8 cellular contexts compared by ENCODE assay signal in genomic region chr17:82985973-82986372, GRCh38.
DNase-seq lines count a peak whose midpoint lies in the region; ATAC-seq and TF ChIP-seq lines count a peak whose summit lies in the region.

No MANE protein-coding gene starts in this region.

- no peak overlapping the region; the same call in 1 of the 2 replicates for H3K14ac ChIP-seq in IMR-90 (replicated peaks; ENCODE audit: low read depth, low read length)

- no peak overlapping the region for H3K56ac ChIP-seq in IMR-90 (ENCODE audit: extremely low read depth, insufficient read depth, low read length)

- H3K9me3 ChIP-seq in IMR-90 (ENCODE audit: control insufficient read depth, insufficient read depth, low read length), result no peaks in the 10 kb centered on the region
- no peaks in the 10 kb centered on the region for H3K9me3 ChIP-seq in left ventricle myocardium inferior (replicated peaks)

- peak overlapping the region; percentile 48 for H2AK9ac ChIP-seq in IMR-90 (replicated peaks; ENCODE audit: low read depth, low read length, poor library complexity)

- peaks cover 5% of the 10 kb centered on the region; the same call in 1 of the 2 replicates for H3K4me1 ChIP-seq in IMR-90 (ENCODE audit: control insufficient read depth, insufficient read depth, low read length)
- no peaks in the 10 kb centered on the region for H3K4me1 ChIP-seq in left ventricle myocardium inferior

- DNase-seq in IMR-90, result peak; percentile 46
- peak; percentile 47 for DNase-seq in activated CD8-positive, alpha-beta memory T cell treated with anti-CD3 and anti-CD28 coated beads, Interleukin-2, amount 50 U/mL, for 1 hour (ENCODE audit: extremely low read depth)
- no peak for DNase-seq in left ventricle myocardium inferior
- DNase-seq in stimulated activated CD4-positive, alpha-beta T cell treated with anti-CD3 and anti-CD28 coated beads, Interleukin-2, amount 100 ng/mL, for 48 hours, result peak; percentile 22 to 32
- no peak for DNase-seq in NCI-H187 (lab: John Stamatoyannopoulos, UW)

- peaks cover 0 to 3% of the 10 kb centered on the region in 2 experiments; a peak in 1 of 4 replicates for H3K79me1 ChIP-seq in IMR-90 (ENCODE audit: low read depth in 1 of 2, low read length in 2 of 2)

- no peak overlapping the region for H4K5ac ChIP-seq in IMR-90 (ENCODE audit: low read depth, low read length)

- TF ChIP-seq POLR2A in IMR-90 (IDR thresholded peaks at IDR 0.05; ENCODE audit: low read depth, low read length), result no peak

- H2BK120ac ChIP-seq in IMR-90 (ENCODE audit: low read depth, low read length), result no peak overlapping the region

- in situ Hi-C loops in IMR-90 (cut with MboI; ENCODE audit: low sequenced_read_pairs), result no loop called here

- H2AK5ac ChIP-seq in IMR-90 (ENCODE audit: low read depth, low read length), result no peak overlapping the region

- 7% methylated on average over 3 of the region's 17 CpGs; no CpG with 5 or more reads in 1 of the 2 experiments for WGBS in IMR-90 (ENCODE audit: extremely low coverage in 2 of 2, insufficient read length in 1 of 2), 2 experiments

- ATAC-seq in IMR-90 (ENCODE audit: low read depth) (peak; percentile 75), GM21515 (IDR thresholded peaks at IDR 0.05; ENCODE audit: unreplicated experiment) (no peak), HG03565 (IDR thresholded peaks at IDR 0.05; ENCODE audit: unreplicated experiment) (no peak), HG02623 (IDR thresholded peaks at IDR 0.05; ENCODE audit: unreplicated experiment) (no peak)

- no peaks in the 10 kb centered on the region for H4K20me1 ChIP-seq in IMR-90 (ENCODE audit: insufficient read depth, low read length)

- H3K27ac ChIP-seq in IMR-90 (ENCODE audit: insufficient read depth, low read length) (no peak overlapping the region), left ventricle myocardium inferior (replicated peaks) (no peak overlapping the region)

- H3K9me1 ChIP-seq in IMR-90 (ENCODE audit: insufficient read depth, low read length), result no peaks in the 10 kb centered on the region

- BruUV-seq in IMR-90 (replicated peaks; lab: Mats Ljungman, UMichigan), result no TSS peak

- POLR2A ChIA-PET in IMR-90 (lab: Charles Lee; ENCODE audit: unreplicated experiment), result no interaction called here

- no peak overlapping the region for H2BK15ac ChIP-seq in IMR-90 (ENCODE audit: low read depth, low read length)

- H3K27me3 ChIP-seq in IMR-90 (ENCODE audit: control insufficient read depth, insufficient read depth, low read length) (no peaks in the 10 kb centered on the region), left ventricle myocardium inferior (ENCODE audit: low read depth) (no peaks in the 10 kb centered on the region)

- dilution Hi-C loops in IMR-90 (cut with HindIII; ENCODE audit: low sequenced_read_pairs, unreplicated experiment), result no loop called here

- H4K91ac ChIP-seq in IMR-90 (ENCODE audit: insufficient read depth, low read depth, low read length), result no peak overlapping the region

- no peak overlapping the region for H2BK20ac ChIP-seq in IMR-90 (ENCODE audit: low read depth, low read length)

- intact Hi-C loops in IMR-90 (cut with micrococcal nuclease) (no loop called here), left ventricle myocardium inferior (cut with micrococcal nuclease) (no loop called here)

- H3K9ac ChIP-seq in IMR-90 (ENCODE audit: low read depth, low read length), result no peak overlapping the region

- H3K36me3 ChIP-seq in IMR-90 (ENCODE audit: control insufficient read depth, insufficient read depth, low read length) (no peaks in the 10 kb centered on the region), left ventricle myocardium inferior (no peaks in the 10 kb centered on the region)

- no peak overlapping the region for H2BK5ac ChIP-seq in IMR-90 (ENCODE audit: low read depth, low read length, poor library complexity, severe bottlenecking)

- no peak overlapping the region for H3K4me2 ChIP-seq in IMR-90 (ENCODE audit: low read depth, low read length)

- no peak overlapping the region; the same call in 1 of the 2 replicates for H3K23ac ChIP-seq in IMR-90 (ENCODE audit: low read depth, low read length)

- no peak overlapping the region for H3K18ac ChIP-seq in IMR-90 (ENCODE audit: low read depth, low read length)

- no peak for TF ChIP-seq CTCF in IMR-90 (conservative IDR thresholded peaks at IDR 0.05; ENCODE audit: low read depth, low read length)
- no peak for TF ChIP-seq CTCF in left ventricle myocardium inferior (IDR thresholded peaks at IDR 0.05; ENCODE audit: borderline replicate concordance)

- H3K4me3 ChIP-seq in IMR-90 (ENCODE audit: insufficient read depth, low read depth, low read length), result no peak overlapping the region
- peak overlapping the region; percentile 11 for H3K4me3 ChIP-seq in left ventricle myocardium inferior

- peak overlapping the region; percentile 76 for H2AFZ ChIP-seq in IMR-90 (replicated peaks; ENCODE audit: low read length, poor library complexity)

- no peak overlapping the region for H3K4ac ChIP-seq in IMR-90 (ENCODE audit: low read depth, low read length)

- CTCF ChIA-PET in IMR-90 (lab: Yijun Ruan, JAX), result no interaction called here

- TF ChIP-seq RAD21 in IMR-90 (IDR thresholded peaks at IDR 0.05; ENCODE audit: low read length), result no peak

- H4K8ac ChIP-seq in IMR-90 (ENCODE audit: low read depth in 2 of 2, low read length in 2 of 2), result peak overlapping the region in 1 of 2 experiments; percentile 34; a peak in 1 of 4 replicates

TF ChIP-seq in IMR-90, 13 proteins besides CTCF, POLR2A, EP300 and RAD21:
- no peak for TF ChIP-seq SMC3 (IDR thresholded peaks at IDR 0.05; ENCODE audit: low read depth, low read length)

Comparison
In these comparisons a context has a peak if more than half of its experiments do, and no peak if none do; other contexts are left out.
1. DNase-seq: peak in IMR-90 (single experiment), activated CD8-positive, alpha-beta memory T cell treated with anti-CD3 and anti-CD28 coated beads, Interleukin-2, amount 50 U/mL, for 1 hour (single experiment) and stimulated activated CD4-positive, alpha-beta T cell treated with anti-CD3 and anti-CD28 coated beads, Interleukin-2, amount 100 ng/mL, for 48 hours (2 of 2); none in left ventricle myocardium inferior (single experiment) and NCI-H187 (0 of 2).